In genomic region chr6:11171952-11172351, GRCh38 we compare ENCODE assay signal across 11 cellular contexts.
"Had no signal": no experiment of that assay in that cellular context is flagged by ENCODE, and none has a peak within 500 bp of the region (broad histone marks: within the 10 kb centered on the region; RNA-seq: fewer than 3 reads in every experiment).

No MANE protein-coding gene starts in this region.

- H3K27ac ChIP-seq: left ventricle myocardium inferior, parathyroid adenoma, testis, upper lobe of left lung, VCaP had no signal

- H3K9me3 Mint-ChIP-seq: nephron progenitor cell; T-helper 2 cell treated with Interferon-gamma antibody and Interleukin-4, amounts not matched to agents 5 μg/mL and 100 μg/mL, for 36 hours had no signal

- H3K27ac Mint-ChIP-seq: nephron progenitor cell; T-helper 2 cell treated with Interferon-gamma antibody and Interleukin-4, amounts not matched to agents 5 μg/mL and 100 μg/mL, for 36 hours had no signal

- H3K4me3 Mint-ChIP-seq: brain, nephron progenitor cell had no signal

- DNase-seq: activated gamma-delta T cell, foreskin melanocyte had no signal

- H3K36me3 Mint-ChIP-seq: brain had no signal

- H2AFZ ChIP-seq: hepatocyte had no signal

- H3K9me3 ChIP-seq: left ventricle myocardium inferior, testis, upper lobe of left lung had no signal

- H3K9ac ChIP-seq: parathyroid adenoma had no signal

- H3K36me3 ChIP-seq: left ventricle myocardium inferior, upper lobe of left lung had no signal

- H3K27me3 ChIP-seq: hepatocyte, testis, upper lobe of left lung had no signal

- H3K4me3 ChIP-seq: hepatocyte, left ventricle myocardium inferior, upper lobe of left lung had no signal

- H3K4me1 ChIP-seq: parathyroid adenoma had no signal

- H3K79me2 ChIP-seq: hepatocyte, parathyroid adenoma had no signal
